ENCODE assay signal across 22 cellular contexts in the genomic region with DNA sequence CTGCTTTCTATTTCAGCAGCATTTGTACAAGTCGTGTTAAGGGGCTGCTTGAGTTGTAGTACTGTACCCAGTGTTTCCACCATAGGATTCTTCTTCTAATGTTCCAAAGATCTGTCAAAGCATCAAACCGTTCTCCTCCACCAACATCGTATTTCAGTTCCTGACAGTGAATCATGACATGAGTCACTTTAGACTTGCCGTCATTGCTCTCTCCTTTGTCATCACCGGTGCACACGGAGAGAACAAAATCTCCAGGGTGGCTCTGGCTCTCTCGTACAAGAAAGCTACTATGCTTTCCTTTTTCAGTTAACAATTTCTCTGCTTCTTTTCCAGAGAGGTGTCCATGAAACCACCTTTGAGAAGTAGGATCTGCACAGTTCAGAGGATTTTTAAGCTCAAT.
DNase-seq lines count a peak whose midpoint lies in the region; ATAC-seq lines count a peak whose summit lies in the region.
"Had no signal": no experiment of that assay in that cellular context is flagged by ENCODE, and none has a peak within 500 bp of the region (broad histone marks: within the 10 kb centered on the region; RNA-seq: fewer than 3 reads in every experiment).

No MANE protein-coding gene starts in this region.

- no peak overlapping the region for H3K4me2 ChIP-seq in GM23248 (ENCODE audit: unreplicated experiment)
- H3K4me2 ChIP-seq: GM23338 had no signal

- CTCF ChIA-PET in activated CD4-positive, alpha-beta memory T cell treated with anti-CD3 and anti-CD28 coated beads for 36 hours (lab: Charles Lee): no interaction called here

- H3K4me1 Mint-ChIP-seq in activated CD4-positive, alpha-beta memory T cell treated with anti-CD3 and anti-CD28 coated beads for 36 hours (ENCODE audit: low read depth): no peaks in the 10 kb centered on the region
- H3K4me1 Mint-ChIP-seq: activated T-helper 17 cell treated with anti-CD3 and anti-CD28 coated beads, Interleukin-2, amount 50 U/mL, for 72 hours; GM23338; naive thymus-derived CD4-positive, alpha-beta T cell had no signal

- no peaks in the 10 kb centered on the region for H3K36me3 ChIP-seq in GM23248 (ENCODE audit: low read depth)
- H3K36me3 ChIP-seq: colonic mucosa, gastroesophageal sphincter had no signal

- H3K4me3 Mint-ChIP-seq in activated CD4-positive, alpha-beta memory T cell treated with anti-CD3 and anti-CD28 coated beads for 36 hours: no peak overlapping the region
- H3K4me3 Mint-ChIP-seq: activated T-helper 17 cell treated with anti-CD3 and anti-CD28 coated beads, Interleukin-2, amount 50 U/mL, for 72 hours; GM23338; naive thymus-derived CD4-positive, alpha-beta T cell; T-helper 1 cell treated with Interleukin-12 subunit alpha and Interleukin-12 subunit beta and Interleukin-4 antibody, amounts not matched to agents 30 μg/mL and 1 μg/mL, for 36 hours had no signal

- H3F3A ChIP-seq in GM23248 (ENCODE audit: insufficient read depth): no peaks in the 10 kb centered on the region

- peaks cover 4% of the 10 kb centered on the region for H3K9me3 Mint-ChIP-seq in activated CD4-positive, alpha-beta memory T cell treated with anti-CD3 and anti-CD28 coated beads for 36 hours

- H3K27me3 ChIP-seq in GM23248 (replicated peaks; ENCODE audit: insufficient read depth): no peaks in the 10 kb centered on the region
- H3K27me3 ChIP-seq: colonic mucosa, gastroesophageal sphincter, testis had no signal

- no peak overlapping the region for H2AFZ ChIP-seq in GM23248
- H2AFZ ChIP-seq: GM23338, parathyroid adenoma had no signal

- WGBS in GM23248 (ENCODE audit: low coverage in 1 of 2, low lambda C conversion rate in 2 of 2, missing lambda C conversion rate in 2 of 2), 2 experiments: 80 to 82% methylated on average over 7 of the region's 7 CpGs

- no peak overlapping the region for H3K27ac ChIP-seq in GM23248
- H3K27ac ChIP-seq in caudate nucleus (ENCODE audit: low read depth, low read length): peak overlapping the region; percentile 13
- H3K27ac ChIP-seq: colonic mucosa, gastroesophageal sphincter, HL-60, parathyroid adenoma, skin epidermis, testis had no signal

- H4K20me1 ChIP-seq in GM23248 (ENCODE audit: insufficient read depth): no peaks in the 10 kb centered on the region

- H3K27ac Mint-ChIP-seq in activated CD4-positive, alpha-beta memory T cell treated with anti-CD3 and anti-CD28 coated beads for 36 hours: no peak overlapping the region
- H3K27ac Mint-ChIP-seq: activated T-helper 17 cell treated with anti-CD3 and anti-CD28 coated beads, Interleukin-2, amount 50 U/mL, for 72 hours; GM23338; naive thymus-derived CD4-positive, alpha-beta T cell; T-helper 1 cell treated with Interleukin-12 subunit alpha and Interleukin-12 subunit beta and Interleukin-4 antibody, amounts not matched to agents 30 μg/mL and 1 μg/mL, for 36 hours had no signal

- H3K36me3 Mint-ChIP-seq in activated CD4-positive, alpha-beta memory T cell treated with anti-CD3 and anti-CD28 coated beads for 36 hours: no peaks in the 10 kb centered on the region
- H3K36me3 Mint-ChIP-seq: naive thymus-derived CD4-positive, alpha-beta T cell had no signal

- H3K9ac ChIP-seq in GM23248: no peak overlapping the region
- H3K9ac ChIP-seq: parathyroid adenoma had no signal

- H3K9me3 ChIP-seq in GM23248 (ENCODE audit: low read depth): no peaks in the 10 kb centered on the region
- H3K9me3 ChIP-seq: colonic mucosa, gastroesophageal sphincter, testis had no signal

- no peak for ATAC-seq in left colon
- ATAC-seq: activated T-helper 17 cell treated with anti-CD3 and anti-CD28 coated beads, Interleukin-2, amount 50 U/mL, for 72 hours; gastroesophageal sphincter; GM23338; naive thymus-derived CD4-positive, alpha-beta T cell had no signal

- DNase-seq in GM23248 (peak; percentile 7), RPMI7951 (ENCODE audit: low read depth) (peak; percentile 77), caudate nucleus (lab: John Stamatoyannopoulos, UW) (peak in 14 of 61 donors; percentile 3 to 75 (median 17)), non-pigmented ciliary epithelial cell (ENCODE audit: low read depth) (peak; percentile 32), left colon (no peak), inferior parietal cortex (ENCODE audit: extremely low spot score) (no peak), NCI-H2029 treated with DMSO at 0.1 percent for 48 hours (lab: John Stamatoyannopoulos, UW) (no peak)
- no peak for DNase-seq in activated CD4-positive, alpha-beta memory T cell treated with anti-CD3 and anti-CD28 coated beads for 36 hours
- DNase-seq: activated CD4-positive, CD25-positive, alpha-beta regulatory T cell; Calu3; colonic mucosa; naive thymus-derived CD4-positive, alpha-beta T cell; NCI-H1105 treated with DMSO at 0.1 percent for 48 hours; NCI-H2171; testis had no signal

- POLR2A ChIA-PET in activated CD4-positive, alpha-beta memory T cell treated with anti-CD3 and anti-CD28 coated beads for 36 hours (lab: Charles Lee): no interaction called here

- H3K79me2 ChIP-seq in GM23248 (ENCODE audit: insufficient read depth): no peaks in the 10 kb centered on the region
- H3K79me2 ChIP-seq: parathyroid adenoma had no signal

- H3K9me2 ChIP-seq in GM23248 (ENCODE audit: insufficient read depth): no peaks in the 10 kb centered on the region

- H3K27me3 Mint-ChIP-seq in activated CD4-positive, alpha-beta memory T cell treated with anti-CD3 and anti-CD28 coated beads for 36 hours: no peaks in the 10 kb centered on the region

- in situ Hi-C loops in GM23248 (cut with MboI): no loop called here

- H3K4me1 ChIP-seq in GM23248 (ENCODE audit: insufficient read depth): no peaks in the 10 kb centered on the region
- H3K4me1 ChIP-seq: colonic mucosa, gastroesophageal sphincter, parathyroid adenoma, testis had no signal

- no peak overlapping the region for H3K4me3 ChIP-seq in GM23248
- H3K4me3 ChIP-seq: colonic mucosa, gastroesophageal sphincter, GM23338, skin epidermis, testis had no signal

- intact Hi-C loops in left colon (cut with DNase I, micrococcal nuclease): no loop called here
- intact Hi-C loops in activated CD4-positive, alpha-beta memory T cell treated with anti-CD3 and anti-CD28 coated beads for 36 hours (cut with micrococcal nuclease): no loop called here

Comparison
In these comparisons a context has a peak if more than half of its experiments do, and no peak if none do; other contexts are left out.
1. DNase-seq: peak in GM23248 (single experiment), RPMI7951 (single experiment) and non-pigmented ciliary epithelial cell (single experiment); none in left colon (0 of 2), inferior parietal cortex (single experiment), NCI-H2029 treated with DMSO at 0.1 percent for 48 hours (single experiment) and activated CD4-positive, alpha-beta memory T cell treated with anti-CD3 and anti-CD28 coated beads for 36 hours (single experiment).